In the genomic region with DNA sequence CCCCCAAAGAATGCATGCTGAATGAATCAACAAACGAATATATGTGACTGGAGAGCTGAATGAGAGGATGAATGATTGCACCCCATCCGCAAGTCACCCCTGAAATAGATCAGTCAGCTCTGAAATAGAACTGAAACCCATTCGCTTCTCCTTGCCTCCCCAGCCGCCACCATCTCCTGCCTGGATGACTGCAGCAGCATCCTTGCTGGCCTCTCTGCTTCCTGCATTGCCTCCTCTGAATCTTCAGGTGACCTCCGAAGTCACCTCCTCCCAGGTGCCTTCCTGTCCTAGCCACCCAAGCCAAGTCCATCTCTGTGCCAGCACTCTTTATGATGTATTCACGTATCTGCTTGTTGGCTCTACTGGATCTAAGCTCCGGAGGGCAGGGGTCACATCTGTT, we compare ENCODE assay signal across 1 cellular context.
TF ChIP-seq lines count a peak whose summit lies in the region.

No MANE protein-coding gene starts in this region.

TF ChIP-seq in H1, 55 proteins besides CTCF, POLR2A, EP300 and RAD21:
- TF ChIP-seq HDAC2 (IDR thresholded peaks at IDR 0.05; ENCODE audit: borderline replicate concordance in 1 of 2, low read depth in 2 of 2, low read length in 2 of 2) (no peak), SIN3A (conservative IDR thresholded peaks at IDR 0.05 in 1 of 2, IDR thresholded peaks at IDR 0.05 in 1 of 2; ENCODE audit: low read depth in 1 of 2, low read length in 2 of 2) (no peak), JUND (IDR thresholded peaks at IDR 0.05; ENCODE audit: low read length) (no peak), BCL11A (IDR thresholded peaks at IDR 0.05; ENCODE audit: low read depth in 2 of 2, low read length in 2 of 2) (no peak), BACH1 (IDR thresholded peaks at IDR 0.05; ENCODE audit: low read length) (no peak), CTBP2 (IDR thresholded peaks at IDR 0.05; ENCODE audit: borderline replicate concordance, insufficient read depth, insufficient read length, low read length) (no peak), SAP30 (IDR thresholded peaks at IDR 0.05; ENCODE audit: insufficient read depth, insufficient replicate concordance, low read length) (no peak), SIX5 (IDR thresholded peaks at IDR 0.05; ENCODE audit: low read depth, low read length) (no peak), TEAD4 (IDR thresholded peaks at IDR 0.05; ENCODE audit: low read depth, low read length) (no peak)
